19 cellular contexts compared by ENCODE assay signal in genomic region chr4:174215055-174215454, GRCh38.
A peak's percentile ranks its signal among the peaks of the same experiment; 100 is the strongest.
DNase-seq lines count a peak whose midpoint lies in the region; ATAC-seq and TF ChIP-seq lines count a peak whose summit lies in the region.
"Had no signal": no experiment of that assay in that cellular context is flagged by ENCODE, and none has a peak within 500 bp of the region (broad histone marks: within the 10 kb centered on the region; RNA-seq: fewer than 3 reads in every experiment).

No MANE protein-coding gene starts in this region.

- H3K4me1 ChIP-seq in ES-I3 (ENCODE audit: insufficient read depth, low read length) (peaks cover 10% of the 10 kb centered on the region; the same call in 1 of the 2 replicates), H9 (ENCODE audit: insufficient read depth, low read length) (peaks cover 2% of the 10 kb centered on the region; the same call in 1 of the 2 replicates), endodermal cell (ENCODE audit: control insufficient read depth, insufficient read depth, low read length) (peaks cover 3% of the 10 kb centered on the region)
- H3K4me1 ChIP-seq: Caco-2, SJCRH30 had no signal

- no peaks in the 10 kb centered on the region for H3K79me2 ChIP-seq in H9 (ENCODE audit: insufficient read depth, low read length)

- no peak overlapping the region for H2BK12ac ChIP-seq in H9 (ENCODE audit: insufficient read length, low read depth, low read length)

- no peak overlapping the region for H4K5ac ChIP-seq in H9 (ENCODE audit: insufficient read length, low read depth, low read length)

- no CpG with 5 or more reads among the region's 5 CpGs for WGBS in H9 (ENCODE audit: extremely low coverage, insufficient read length, low lambda C conversion rate)
- 22 to 29% methylated on average over 1 to 3 of the region's 5 CpGs for WGBS in endodermal cell (ENCODE audit: insufficient coverage in 1 of 2, insufficient read length in 1 of 2), 2 experiments

- TF ChIP-seq CTCF in H9 (conservative IDR thresholded peaks at IDR 0.05) = no peak
- TF ChIP-seq CTCF in endodermal cell (conservative IDR thresholded peaks at IDR 0.05) = no peak
- TF ChIP-seq CTCF in neural crest cell (conservative IDR thresholded peaks at IDR 0.05) = no peak

- H3K9me3 Mint-ChIP-seq in H9 (peaks cover 3 to 4% of the 10 kb centered on the region in 2 experiments; a peak in 2 of 5 replicates), endodermal cell (no peaks in the 10 kb centered on the region), neural crest cell (no peaks in the 10 kb centered on the region)
- H3K9me3 Mint-ChIP-seq: activated T-helper 2 cell treated with anti-CD3 and anti-CD28 coated beads, Interferon-gamma antibody, Interleukin-2, Interleukin-4, amounts not matched to agents 10 μg/mL and 5 μg/mL and 100 μg/mL, durations not matched to agents 14 hours and 24 hours and 36 hours; T-helper 2 cell treated with Interferon-gamma antibody and Interleukin-4, amounts not matched to agents 5 μg/mL and 100 μg/mL, for 36 hours had no signal

- no peak overlapping the region for H3K23ac ChIP-seq in H9 (ENCODE audit: insufficient read length, low read depth, low read length)

- no peak overlapping the region for H3T11ph ChIP-seq in H9 (ENCODE audit: low read length)

- H3K18ac ChIP-seq in H9 (ENCODE audit: insufficient read length, low read depth, low read length) = no peak overlapping the region

- H3K27me3 Mint-ChIP-seq in H9 (ENCODE audit: low read depth) (peaks cover 100% of the 10 kb centered on the region), endodermal cell (ENCODE audit: insufficient read depth) (peaks cover 97% of the 10 kb centered on the region), neural crest cell (ENCODE audit: low read depth) (peaks cover 99% of the 10 kb centered on the region)

- H3K4me2 ChIP-seq in H9 (ENCODE audit: insufficient read depth, insufficient read length, low read length) = peak overlapping the region; percentile 67

- H4K20me1 ChIP-seq in H9 (ENCODE audit: control insufficient read depth, insufficient read depth, insufficient read length) = peaks cover 6% of the 10 kb centered on the region

- no peak overlapping the region for H4K8ac ChIP-seq in H9 (replicated peaks; ENCODE audit: insufficient read length, low read depth, low read length)

- H3K4ac ChIP-seq in H9 (ENCODE audit: low read depth, low read length) = no peak overlapping the region

- H2BK15ac ChIP-seq in H9 (ENCODE audit: low read depth, low read length) = no peak overlapping the region

- H2BK120ac ChIP-seq in H9 (ENCODE audit: low read depth, low read length, poor library complexity, severe bottlenecking) = no peak overlapping the region

- H3K4me3 Mint-ChIP-seq in H9 = peak overlapping the region; percentile 59 to 78
- H3K4me3 Mint-ChIP-seq in endodermal cell = peak overlapping the region; percentile 58
- peak overlapping the region; percentile 22 for H3K4me3 Mint-ChIP-seq in neural crest cell
- H3K4me3 Mint-ChIP-seq: T-helper 2 cell treated with Interferon-gamma antibody and Interleukin-4, amounts not matched to agents 5 μg/mL and 100 μg/mL, for 36 hours had no signal

- H2BK5ac ChIP-seq in H9 (ENCODE audit: insufficient read length, low read length) = no peak overlapping the region

- no peak for ATAC-seq in sciatic nerve

- H2AK5ac ChIP-seq in H9 (ENCODE audit: insufficient read length, low read length) = no peak overlapping the region

- H3K14ac ChIP-seq in H9 (ENCODE audit: insufficient read depth, low read length) = no peak overlapping the region

- H3K56ac ChIP-seq in H9 (ENCODE audit: insufficient read length, low read depth, low read length) = no peak overlapping the region

- H3K27me3 ChIP-seq in H9 (ENCODE audit: insufficient read depth, low read length) (peaks cover 76% of the 10 kb centered on the region), endodermal cell (ENCODE audit: control insufficient read depth, insufficient read depth, low read length, poor library complexity, severe bottlenecking) (peaks cover 100% of the 10 kb centered on the region)
- H3K27me3 ChIP-seq: SJCRH30 had no signal

- H3K4me3 ChIP-seq in endodermal cell (ENCODE audit: low read length) = peak overlapping the region; percentile 76

- peak overlapping the region in 1 of 3 experiments; percentile 4; a peak in 1 of 7 replicates for H3K27ac Mint-ChIP-seq in H9
- H3K27ac Mint-ChIP-seq in endodermal cell = peak overlapping the region; percentile 49
- no peak overlapping the region for H3K27ac Mint-ChIP-seq in neural crest cell (ENCODE audit: unreplicated experiment)
- H3K27ac Mint-ChIP-seq: activated T-helper 2 cell treated with anti-CD3 and anti-CD28 coated beads, Interferon-gamma antibody, Interleukin-2, Interleukin-4, amounts not matched to agents 10 μg/mL and 5 μg/mL and 100 μg/mL, durations not matched to agents 14 hours and 24 hours and 36 hours; T-helper 2 cell treated with Interferon-gamma antibody and Interleukin-4, amounts not matched to agents 5 μg/mL and 100 μg/mL, for 36 hours had no signal

- H3K36me3 Mint-ChIP-seq in H9 (ENCODE audit: insufficient read depth in 1 of 3, low read depth in 3 of 3) (no peaks in the 10 kb centered on the region), endodermal cell (ENCODE audit: low read depth) (no peaks in the 10 kb centered on the region), neural crest cell (ENCODE audit: low read depth) (no peaks in the 10 kb centered on the region)

- intact Hi-C loops in sciatic nerve (cut with DNase I) = no loop called here

- no peaks in the 10 kb centered on the region for H3K9me3 ChIP-seq in ES-I3 (ENCODE audit: control insufficient read depth, insufficient read depth, low read length)
- H3K9me3 ChIP-seq in H9 (ENCODE audit: control insufficient read depth, low read depth, low read length) = no peaks in the 10 kb centered on the region
- H3K9me3 ChIP-seq in endodermal cell (ENCODE audit: control insufficient read depth, low read length) = no peaks in the 10 kb centered on the region
- H3K9me3 ChIP-seq: Caco-2, SJCRH30 had no signal

- H2BK20ac ChIP-seq in H9 (ENCODE audit: low read depth, low read length, poor library complexity, severe bottlenecking) = no peak overlapping the region

- H3K23me2 ChIP-seq in H9 (ENCODE audit: insufficient read length, low read depth, low read length, poor library complexity, severe bottlenecking) = peaks cover 16% of the 10 kb centered on the region

- H3K9ac ChIP-seq in ES-I3 (ENCODE audit: low read depth, low read length) (peak overlapping the region; percentile 54; the same call in 1 of the 2 replicates), H9 (ENCODE audit: extremely low read depth, insufficient read length, low read length) (no peak overlapping the region), endodermal cell (ENCODE audit: extremely low read depth, low read length, poor library complexity, severe bottlenecking) (no peak overlapping the region)

- H3K27ac ChIP-seq in H9 (ENCODE audit: insufficient read length, low read depth, low read length) = no peak overlapping the region
- H3K27ac ChIP-seq in endodermal cell (ENCODE audit: low read depth, low read length) = no peak overlapping the region
- H3K27ac ChIP-seq: SJCRH30 had no signal

- H3K36me3 ChIP-seq in ES-I3 (ENCODE audit: insufficient read depth, low read length) (no peaks in the 10 kb centered on the region), endodermal cell (ENCODE audit: control insufficient read depth, insufficient read depth, low read length) (no peaks in the 10 kb centered on the region)
- H3K36me3 ChIP-seq: SJCRH30 had no signal

- DNase-seq in H9 (no peak), endodermal cell (no peak), neural crest cell (ENCODE audit: low read depth, low spot score) (no peak), sciatic nerve (ENCODE audit: low spot score) (no peak), DMS53 treated with DMSO at 0.1 percent for 48 hours (lab: John Stamatoyannopoulos, UW; ENCODE audit: unreplicated experiment) (no peak), NCI-H1694 treated with DMSO at 0.1 percent for 48 hours (lab: John Stamatoyannopoulos, UW) (no peak)
- DNase-seq: activated CD4-positive, CD25-positive, alpha-beta regulatory T cell; AML-193; Caco-2; effector memory CD4-positive, alpha-beta T cell; hippocampal formation; Kasumi-1; NCI-H1092 treated with DMSO at 0.1 percent for 48 hours; NCI-H69; SJCRH30; stimulated activated CD4-positive, alpha-beta T cell treated with anti-CD3 and anti-CD28 coated beads, Interleukin-2, amount 100 ng/mL, for 48 hours had no signal

- no peak overlapping the region for H4K91ac ChIP-seq in H9 (ENCODE audit: insufficient read length, low read depth, low read length)

- H3K79me1 ChIP-seq in H9 (ENCODE audit: insufficient read depth, low read depth, low read length, poor library complexity, severe bottlenecking) = no peaks in the 10 kb centered on the region

- H3K4me1 Mint-ChIP-seq in H9 (peaks cover 56 to 57% of the 10 kb centered on the region in 2 experiments), endodermal cell (peaks cover 53% of the 10 kb centered on the region), neural crest cell (peaks cover 13% of the 10 kb centered on the region)

- H2AFZ ChIP-seq in H9 (ENCODE audit: low read length) = no peak overlapping the region
